ENCODE assay signal across 2 cellular contexts in the genomic region with DNA sequence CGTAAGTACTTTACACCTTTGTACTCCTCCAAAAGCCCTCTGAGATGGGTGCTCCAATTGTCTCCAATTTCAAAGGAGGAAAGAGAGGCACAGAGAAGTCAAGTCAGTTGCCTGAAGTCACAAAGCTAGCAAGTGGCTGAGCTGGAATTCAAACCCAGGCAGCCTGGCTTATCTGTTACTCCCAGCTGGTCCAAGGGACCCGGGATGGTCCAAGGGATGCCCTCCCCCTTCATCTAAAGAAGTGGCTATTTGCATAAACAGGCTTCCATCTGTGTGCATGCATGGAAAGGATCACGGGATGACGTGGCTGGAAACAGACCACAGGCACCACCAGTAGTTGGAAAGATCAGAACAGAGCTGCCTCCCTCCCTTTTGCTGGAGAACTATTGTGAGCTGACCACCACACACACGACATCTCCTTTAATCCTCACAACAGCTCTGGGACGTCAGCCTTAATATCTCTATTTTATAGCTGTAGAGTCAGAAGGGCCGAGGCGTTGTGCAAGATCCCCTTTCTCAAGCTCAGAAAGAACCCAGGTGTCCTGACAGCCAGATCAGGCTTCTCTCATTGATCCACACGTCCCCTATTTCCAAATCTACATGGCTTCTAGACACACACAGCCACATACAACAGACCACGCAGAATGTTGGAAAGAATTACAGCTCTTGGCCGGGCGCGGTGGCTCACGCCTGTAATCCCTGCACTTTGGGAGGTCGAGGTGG.
TF ChIP-seq lines count a peak whose summit lies in the region.

No MANE protein-coding gene starts in this region.

TF ChIP-seq in SK-N-SH, 30 proteins besides CTCF, POLR2A, EP300 and RAD21 (continued from another document):
- TF ChIP-seq, protein P1, sequence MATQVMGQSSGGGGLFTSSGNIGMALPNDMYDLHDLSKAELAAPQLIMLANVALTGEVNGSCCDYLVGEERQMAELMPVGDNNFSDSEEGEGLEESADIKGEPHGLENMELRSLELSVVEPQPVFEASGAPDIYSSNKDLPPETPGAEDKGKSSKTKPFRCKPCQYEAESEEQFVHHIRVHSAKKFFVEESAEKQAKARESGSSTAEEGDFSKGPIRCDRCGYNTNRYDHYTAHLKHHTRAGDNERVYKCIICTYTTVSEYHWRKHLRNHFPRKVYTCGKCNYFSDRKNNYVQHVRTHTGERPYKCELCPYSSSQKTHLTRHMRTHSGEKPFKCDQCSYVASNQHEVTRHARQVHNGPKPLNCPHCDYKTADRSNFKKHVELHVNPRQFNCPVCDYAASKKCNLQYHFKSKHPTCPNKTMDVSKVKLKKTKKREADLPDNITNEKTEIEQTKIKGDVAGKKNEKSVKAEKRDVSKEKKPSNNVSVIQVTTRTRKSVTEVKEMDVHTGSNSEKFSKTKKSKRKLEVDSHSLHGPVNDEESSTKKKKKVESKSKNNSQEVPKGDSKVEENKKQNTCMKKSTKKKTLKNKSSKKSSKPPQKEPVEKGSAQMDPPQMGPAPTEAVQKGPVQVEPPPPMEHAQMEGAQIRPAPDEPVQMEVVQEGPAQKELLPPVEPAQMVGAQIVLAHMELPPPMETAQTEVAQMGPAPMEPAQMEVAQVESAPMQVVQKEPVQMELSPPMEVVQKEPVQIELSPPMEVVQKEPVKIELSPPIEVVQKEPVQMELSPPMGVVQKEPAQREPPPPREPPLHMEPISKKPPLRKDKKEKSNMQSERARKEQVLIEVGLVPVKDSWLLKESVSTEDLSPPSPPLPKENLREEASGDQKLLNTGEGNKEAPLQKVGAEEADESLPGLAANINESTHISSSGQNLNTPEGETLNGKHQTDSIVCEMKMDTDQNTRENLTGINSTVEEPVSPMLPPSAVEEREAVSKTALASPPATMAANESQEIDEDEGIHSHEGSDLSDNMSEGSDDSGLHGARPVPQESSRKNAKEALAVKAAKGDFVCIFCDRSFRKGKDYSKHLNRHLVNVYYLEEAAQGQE (IDR thresholded peaks at IDR 0.05; ENCODE audit: low read depth, low read length) = no peak

TF ChIP-seq in SK-N-SH treated with all-trans-retinoic acid at 6 μM for 48 hours, 23 proteins besides CTCF, POLR2A, EP300 and RAD21 (continued from another document):
- no peak for TF ChIP-seq CSRNP3 (CRISPR knock-in tag; IDR thresholded peaks at IDR 0.05)
- TF ChIP-seq, protein P2, sequence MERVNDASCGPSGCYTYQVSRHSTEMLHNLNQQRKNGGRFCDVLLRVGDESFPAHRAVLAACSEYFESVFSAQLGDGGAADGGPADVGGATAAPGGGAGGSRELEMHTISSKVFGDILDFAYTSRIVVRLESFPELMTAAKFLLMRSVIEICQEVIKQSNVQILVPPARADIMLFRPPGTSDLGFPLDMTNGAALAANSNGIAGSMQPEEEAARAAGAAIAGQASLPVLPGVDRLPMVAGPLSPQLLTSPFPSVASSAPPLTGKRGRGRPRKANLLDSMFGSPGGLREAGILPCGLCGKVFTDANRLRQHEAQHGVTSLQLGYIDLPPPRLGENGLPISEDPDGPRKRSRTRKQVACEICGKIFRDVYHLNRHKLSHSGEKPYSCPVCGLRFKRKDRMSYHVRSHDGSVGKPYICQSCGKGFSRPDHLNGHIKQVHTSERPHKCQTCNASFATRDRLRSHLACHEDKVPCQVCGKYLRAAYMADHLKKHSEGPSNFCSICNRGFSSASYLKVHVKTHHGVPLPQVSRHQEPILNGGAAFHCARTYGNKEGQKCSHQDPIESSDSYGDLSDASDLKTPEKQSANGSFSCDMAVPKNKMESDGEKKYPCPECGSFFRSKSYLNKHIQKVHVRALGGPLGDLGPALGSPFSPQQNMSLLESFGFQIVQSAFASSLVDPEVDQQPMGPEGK (CRISPR knock-in tag; IDR thresholded peaks at IDR 0.05; ENCODE audit: borderline replicate concordance) = no peak
